Comparison of ENCODE assay signal across 15 cellular contexts in the genomic region with DNA sequence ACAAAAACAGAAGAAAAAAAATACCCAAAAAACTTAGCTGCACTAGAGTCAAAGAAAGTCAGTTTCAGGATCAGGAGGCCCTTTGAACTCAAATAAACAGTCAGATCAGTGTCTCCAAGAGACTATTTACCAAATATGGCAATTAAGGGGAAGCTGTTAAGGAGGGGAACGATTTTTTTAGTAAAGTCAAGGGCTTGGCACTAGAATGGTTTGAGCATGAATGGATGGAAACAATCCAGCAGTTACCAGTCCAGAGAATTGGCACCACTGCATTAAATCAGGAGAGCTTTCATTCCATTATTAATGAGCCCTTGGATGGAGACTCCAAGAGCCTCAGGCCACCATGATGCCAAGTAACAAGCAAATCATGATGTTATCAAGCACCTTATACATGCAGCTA. TPM values are rescaled to one million over a fixed set of nuclear protein-coding genes. Genes with fewer than 3 reads are reported as not detected.
DNase-seq lines count a peak whose midpoint lies in the region; ATAC-seq lines count a peak whose summit lies in the region.
"Had no signal": no experiment of that assay in that cellular context is flagged by ENCODE, and none has a peak within 500 bp of the region (broad histone marks: within the 10 kb centered on the region; RNA-seq: fewer than 3 reads in every experiment).

No MANE protein-coding gene starts in this region.

- H3K18ac ChIP-seq in mesendoderm (ENCODE audit: low read length), result no peak overlapping the region

- no peak overlapping the region for H3K4ac ChIP-seq in mesendoderm (ENCODE audit: low read depth, low read length)

- H4K8ac ChIP-seq in mesendoderm (ENCODE audit: low read depth, low read length), result no peak overlapping the region

- H3K4me1 ChIP-seq in GM23248 (ENCODE audit: insufficient read depth) (peaks cover 29% of the 10 kb centered on the region), mesendoderm (ENCODE audit: control insufficient read depth, low read depth, low read length) (no peaks in the 10 kb centered on the region)

- no peak overlapping the region for H2BK15ac ChIP-seq in mesendoderm (replicated peaks; ENCODE audit: low read depth)

- peak overlapping the region; percentile 52 for H3K4me3 Mint-ChIP-seq in activated T-helper 17 cell treated with anti-CD3 and anti-CD28 coated beads, Interleukin-2, amount 50 U/mL, for 72 hours
- H3K4me3 Mint-ChIP-seq: CD14-positive monocyte had no signal

- H3K27me3 ChIP-seq in GM23248 (replicated peaks; ENCODE audit: insufficient read depth) (no peaks in the 10 kb centered on the region), mesendoderm (ENCODE audit: insufficient read depth, low read length, poor library complexity) (no peaks in the 10 kb centered on the region)
- H3K27me3 ChIP-seq: cardiac muscle cell, suprapubic skin had no signal

- H3K36me3 Mint-ChIP-seq in activated T-helper 17 cell treated with anti-CD3 and anti-CD28 coated beads, Interleukin-2, amount 50 U/mL, for 72 hours (ENCODE audit: low read depth), result peaks cover 34% of the 10 kb centered on the region

- peaks cover 49% of the 10 kb centered on the region for H3F3A ChIP-seq in GM23248 (ENCODE audit: insufficient read depth)

- H2AK5ac ChIP-seq in mesendoderm (ENCODE audit: low read length), result no peak overlapping the region

- no peaks in the 10 kb centered on the region for H3K27me3 Mint-ChIP-seq in activated T-helper 17 cell treated with anti-CD3 and anti-CD28 coated beads, Interleukin-2, amount 50 U/mL, for 72 hours

- H2BK5ac ChIP-seq in mesendoderm (ENCODE audit: low read length), result no peak overlapping the region

- H3K27ac ChIP-seq in GM23248 (0 out of 2 replicates have a peak overlapping the region, but pooled peaks have one; percentile 2), mesendoderm (ENCODE audit: low read depth, low read length) (no peak overlapping the region)
- H3K27ac ChIP-seq: cardiac muscle cell, suprapubic skin had no signal

- H3K27ac Mint-ChIP-seq in activated T-helper 17 cell treated with anti-CD3 and anti-CD28 coated beads, Interleukin-2, amount 50 U/mL, for 72 hours, result peak overlapping the region; percentile 72

- no peak overlapping the region for H2BK120ac ChIP-seq in mesendoderm (ENCODE audit: low read depth, low read length)

- peaks cover 3% of the 10 kb centered on the region for H3K79me1 ChIP-seq in mesendoderm (ENCODE audit: low read length)

- H4K20me1 ChIP-seq in GM23248 (ENCODE audit: insufficient read depth), result no peaks in the 10 kb centered on the region

- H3K4me2 ChIP-seq in GM23248 (ENCODE audit: unreplicated experiment) (no peak overlapping the region), mesendoderm (ENCODE audit: low read length) (no peak overlapping the region)
- H3K4me2 ChIP-seq: smooth muscle cell had no signal

- in situ Hi-C loops in GM23248 (cut with MboI), result no loop called here

- ATAC-seq in activated T-helper 17 cell treated with anti-CD3 and anti-CD28 coated beads, Interleukin-2, amount 50 U/mL, for 72 hours (replicated peaks), result no peak
- ATAC-seq in HG02610 (IDR thresholded peaks at IDR 0.05; ENCODE audit: unreplicated experiment), result no peak

- no peaks in the 10 kb centered on the region for H3K9me2 ChIP-seq in GM23248 (ENCODE audit: insufficient read depth)

- H3K9me3 ChIP-seq in GM23248 (ENCODE audit: low read depth), result no peaks in the 10 kb centered on the region
- H3K9me3 ChIP-seq: suprapubic skin had no signal

- H3K36me3 ChIP-seq in GM23248 (ENCODE audit: low read depth), result peaks cover 16% of the 10 kb centered on the region
- H3K36me3 ChIP-seq in mesendoderm (ENCODE audit: control insufficient read depth, insufficient read depth, low read length), result peaks cover 6% of the 10 kb centered on the region

- peak; percentile 35 for DNase-seq in GM23248
- peak; percentile 75 for DNase-seq in NCI-H1105 treated with DMSO at 0.1 percent for 48 hours (lab: John Stamatoyannopoulos, UW)
- DNase-seq in midbrain (lab: John Stamatoyannopoulos, UW), result peak; percentile 39
- DNase-seq in mesendoderm, result no peak
- no peak for DNase-seq in NCI-H226
- DNase-seq in activated CD4-positive, alpha-beta T cell treated with anti-CD3 and anti-CD28 coated beads, Interleukin-2, amount 50 U/mL, for 4 hours, result no peak
- DNase-seq: activated CD4-positive, alpha-beta T cell treated with anti-CD3 and anti-CD28 coated beads, Interleukin-2, amount 50 U/mL, for 1 hour; activated gamma-delta T cell treated with Interleukin-2 at 50 U/mL for 16 hours; NCI-H146 had no signal

- no peak overlapping the region for H4K5ac ChIP-seq in mesendoderm (ENCODE audit: low read length)

- H3K79me2 ChIP-seq in GM23248 (ENCODE audit: insufficient read depth), result peaks cover 100% of the 10 kb centered on the region
- H3K79me2 ChIP-seq in mesendoderm (ENCODE audit: control insufficient read depth, insufficient read depth, low read length), result no peaks in the 10 kb centered on the region

- H2AFZ ChIP-seq in GM23248, result no peak overlapping the region

- H3K9ac ChIP-seq in GM23248 (no peak overlapping the region), mesendoderm (ENCODE audit: low read length) (no peak overlapping the region)

- H3K23ac ChIP-seq in mesendoderm (ENCODE audit: low read length), result no peak overlapping the region

- no peak overlapping the region for H3K56ac ChIP-seq in mesendoderm (ENCODE audit: low read length)

- H3K4me3 ChIP-seq in GM23248, result no peak overlapping the region
- no peak overlapping the region for H3K4me3 ChIP-seq in mesendoderm (ENCODE audit: low read length)
- H3K4me3 ChIP-seq: cardiac muscle cell, smooth muscle cell, suprapubic skin had no signal

- no peaks in the 10 kb centered on the region for H3K9me3 Mint-ChIP-seq in activated T-helper 17 cell treated with anti-CD3 and anti-CD28 coated beads, Interleukin-2, amount 50 U/mL, for 72 hours

- H3K4me1 Mint-ChIP-seq in activated T-helper 17 cell treated with anti-CD3 and anti-CD28 coated beads, Interleukin-2, amount 50 U/mL, for 72 hours, result peaks cover 39% of the 10 kb centered on the region

- 16 to 24% methylated on average over 1 of the region's 1 CpG for WGBS in GM23248 (ENCODE audit: low coverage in 1 of 2, low lambda C conversion rate in 2 of 2, missing lambda C conversion rate in 2 of 2), 2 experiments
- WGBS in mesendoderm (ENCODE audit: extremely low coverage, insufficient coverage, low lambda C conversion rate), result no CpG with 5 or more reads among the region's 1 CpG

RNA-seq across cellular contexts. Expression of a gene that starts 7.2 kb away (rescaled TPM):
- total RNA-seq in GM23248 (2014; rRNA removed; shearing (Covaris generic)), result 101 and 112 TPM in 2 replicates
- polyA plus RNA-seq in GM23248 (2016; fragmentation: Nextera tagmentation; extraction: Ambion mirVana), result 134 and 135 TPM in 2 replicates
- total RNA-seq in activated T-helper 17 cell treated with anti-CD3 and anti-CD28 coated beads, Interleukin-2, amount 50 U/mL, for 72 hours, result 10 to 100 TPM; 47.8 to 72.6 TPM
- polyA plus RNA-seq in mesendoderm (2013, experiment 1 of 2), result 40.2 TPM
- polyA plus RNA-seq in mesendoderm (2013, experiment 2 of 2), result 41.3 TPM

RNA-seq across cellular contexts. Expression of a gene that starts 13.8 kb away (rescaled TPM):
- 160 and 224 TPM in 2 replicates for total RNA-seq in GM23248 (2014; rRNA removed; shearing (Covaris generic))
- 34.8 and 35.8 TPM in 2 replicates for polyA plus RNA-seq in GM23248 (2016; fragmentation: Nextera tagmentation; extraction: Ambion mirVana)
- total RNA-seq in activated T-helper 17 cell treated with anti-CD3 and anti-CD28 coated beads, Interleukin-2, amount 50 U/mL, for 72 hours, result 100 to 1,000 TPM in 1 of 2 donors, 10 to 100 TPM in 1; 97.9 to 164 TPM
- polyA plus RNA-seq in mesendoderm (2013, experiment 1 of 2), result 38.9 TPM
- polyA plus RNA-seq in mesendoderm (2013, experiment 2 of 2), result 40.0 TPM

RNA-seq across cellular contexts. Expression of a gene that starts 17.1 kb away (rescaled TPM):
- total RNA-seq in GM23248 (2014; rRNA removed; shearing (Covaris generic)), result 30.5 and 33.1 TPM in 2 replicates
- 2.9 and 3.2 TPM in 2 replicates for polyA plus RNA-seq in GM23248 (2016; fragmentation: Nextera tagmentation; extraction: Ambion mirVana)
- total RNA-seq in activated T-helper 17 cell treated with anti-CD3 and anti-CD28 coated beads, Interleukin-2, amount 50 U/mL, for 72 hours, result under 1 TPM in 1 of 2 donors, not detected in 1; 0.08 TPM
- polyA plus RNA-seq in mesendoderm (2013, experiment 1 of 2), result 0.49 TPM
- polyA plus RNA-seq in mesendoderm (2013, experiment 2 of 2), result 0.50 TPM

RNA-seq across cellular contexts. Expression of a gene that starts 53.4 kb away (rescaled TPM):
- 64.7 and 70.3 TPM in 2 replicates for total RNA-seq in GM23248 (2014; rRNA removed; shearing (Covaris generic))
- 38.9 and 42.0 TPM in 2 replicates for polyA plus RNA-seq in GM23248 (2016; fragmentation: Nextera tagmentation; extraction: Ambion mirVana)
- total RNA-seq in activated T-helper 17 cell treated with anti-CD3 and anti-CD28 coated beads, Interleukin-2, amount 50 U/mL, for 72 hours, result 10 to 100 TPM; 50.0 to 50.8 TPM
- 16.8 TPM for polyA plus RNA-seq in mesendoderm (2013, experiment 1 of 2)
- 16.1 TPM for polyA plus RNA-seq in mesendoderm (2013, experiment 2 of 2)

RNA-seq across cellular contexts. Expression of a gene that starts 58.2 kb away (rescaled TPM):
- total RNA-seq in GM23248 (2014; rRNA removed; shearing (Covaris generic)), result not detected in 2 replicates
- polyA plus RNA-seq in GM23248 (2016; fragmentation: Nextera tagmentation; extraction: Ambion mirVana), result not detected in 2 replicates
- under 1 TPM; 0.26 to 0.64 TPM for total RNA-seq in activated T-helper 17 cell treated with anti-CD3 and anti-CD28 coated beads, Interleukin-2, amount 50 U/mL, for 72 hours
- 0.25 TPM for polyA plus RNA-seq in mesendoderm (2013, experiment 1 of 2)
- polyA plus RNA-seq in mesendoderm (2013, experiment 2 of 2), result 0.25 TPM
- polyA plus RNA-seq: CD14-positive monocyte had no signal

Comparison
In these comparisons a context has a peak if more than half of its experiments do, and no peak if none do; other contexts are left out.
1. DNase-seq: peak in GM23248 (single experiment), NCI-H1105 treated with DMSO at 0.1 percent for 48 hours (single experiment) and midbrain (single experiment); none in mesendoderm (single experiment), NCI-H226 (single experiment) and activated CD4-positive, alpha-beta T cell treated with anti-CD3 and anti-CD28 coated beads, Interleukin-2, amount 50 U/mL, for 4 hours (0 of 2).
2. RNA of a gene that starts 17.1 kb away (total RNA-seq): 30.5 to 33.1 TPM in GM23248; 0.08 TPM in activated T-helper 17 cell treated with anti-CD3 and anti-CD28 coated beads, Interleukin-2, amount 50 U/mL, for 72 hours; every median in the first group is over 10 times any median in the second.